In genomic region chr2:137888845-137889244, GRCh38 we compare ENCODE assay signal across 8 cellular contexts.
DNase-seq lines count a peak whose midpoint lies in the region; ATAC-seq and TF ChIP-seq lines count a peak whose summit lies in the region.

No MANE protein-coding gene starts in this region.

- H3K27me3 Mint-ChIP-seq in GM23338 (ENCODE audit: insufficient read depth, low read depth, poor library complexity) = no peaks in the 10 kb centered on the region

- DNase-seq in AG08396 (ENCODE audit: low spot score) (peak; percentile 7), GM23338 (ENCODE audit: low spot score) (peak; percentile 75), NT2/D1 (ENCODE audit: low read depth, low spot score) (peak; percentile 38), glomerular visceral epithelial cell (ENCODE audit: extremely low spot score) (peak; percentile 35), transverse colon (peak; percentile 29), posterior vena cava (ENCODE audit: low spot score) (no peak)
- DNase-seq in stimulated activated CD4-positive, alpha-beta T cell treated with anti-CD3 and anti-CD28 coated beads, Interleukin-12 subunit alpha, Interleukin-12 subunit beta, amount 100 ng/mL, for 4 hours = no peak

- no peaks in the 10 kb centered on the region for H3K27me3 ChIP-seq in GM23338 (ENCODE audit: insufficient read depth)
- H3K27me3 ChIP-seq in NT2/D1 (ENCODE audit: insufficient read depth, insufficient read length) = no peaks in the 10 kb centered on the region
- no peaks in the 10 kb centered on the region for H3K27me3 ChIP-seq in transverse colon

- intact Hi-C loops in transverse colon (cut with DNase I; ENCODE audit: low total_unique reads) = no loop called here
- intact Hi-C loops in posterior vena cava (cut with DNase I) = no loop called here

- ATAC-seq in GM23338 = peak; percentile 64
- no peak for ATAC-seq in GM18511 (IDR thresholded peaks at IDR 0.05; ENCODE audit: unreplicated experiment)

- peak overlapping the region; percentile 83 for H2AFZ ChIP-seq in GM23338

- H3K4me3 ChIP-seq in GM23338 (no peak overlapping the region), NT2/D1 (ENCODE audit: insufficient read length, low read depth) (no peak overlapping the region), transverse colon (no peak overlapping the region)

- no peak overlapping the region for H3K27ac Mint-ChIP-seq in GM23338

- TF ChIP-seq POLR2A in transverse colon (IDR thresholded peaks at IDR 0.05) = no peak

- H3K79me2 ChIP-seq in GM23338 (replicated peaks; ENCODE audit: insufficient read depth) = no peaks in the 10 kb centered on the region

- 0 out of 2 replicates have a peak overlapping the region, but pooled peaks have one; percentile 11 for H3K4me2 ChIP-seq in GM23338

- H3K36me3 ChIP-seq in GM23338 (ENCODE audit: insufficient read depth) (no peaks in the 10 kb centered on the region), NT2/D1 (ENCODE audit: insufficient read depth, insufficient read length, low read length) (no peaks in the 10 kb centered on the region), transverse colon (no peaks in the 10 kb centered on the region)

- H3K9me3 Mint-ChIP-seq in GM23338 = no peaks in the 10 kb centered on the region

- no peak overlapping the region for H3K9ac ChIP-seq in NT2/D1 (ENCODE audit: insufficient read length, low read depth)

- peak; percentile 70 to 83 for TF ChIP-seq CTCF in GM23338 (conservative IDR thresholded peaks at IDR 0.05; ENCODE audit: low read depth in 2 of 2)
- peak in 2 of 5 experiments; percentile 36 to 45 for TF ChIP-seq CTCF in transverse colon (IDR thresholded peaks at IDR 0.05)

- WGBS in transverse colon (ENCODE audit: low coverage in 1 of 2), 2 donors = 16 to 27% methylated on average over 5 to 8 of the region's 8 CpGs

- no peaks in the 10 kb centered on the region for H4K20me1 ChIP-seq in GM23338 (replicated peaks; ENCODE audit: insufficient read depth)

- no peak overlapping the region for H3K4me3 Mint-ChIP-seq in GM23338

- peaks cover 10% of the 10 kb centered on the region; the same call in 1 of the 2 replicates for H3K4me1 ChIP-seq in GM23338 (ENCODE audit: insufficient read depth)
- H3K4me1 ChIP-seq in NT2/D1 (ENCODE audit: insufficient read depth, insufficient read length) = no peaks in the 10 kb centered on the region
- no peaks in the 10 kb centered on the region for H3K4me1 ChIP-seq in transverse colon

- peaks cover 18% of the 10 kb centered on the region for H3K4me1 Mint-ChIP-seq in GM23338

- H3F3A ChIP-seq in GM23338 (replicated peaks; ENCODE audit: low read depth) = no peaks in the 10 kb centered on the region

- in situ Hi-C loops in transverse colon (cut with MboI; ENCODE audit: low pct_ligation_motif_present in 1 of 4, low pct_unique_long_range_greater_than_20kb in 1 of 4, low sequenced_read_pairs in 3 of 4) = loop anchor here in 1 of 4 donors (25.0 kb wide), 1 partner anchor 898 kb away; the partner anchor contains the start of gene NXPH2

- no peak for TF ChIP-seq EP300 in transverse colon (IDR thresholded peaks at IDR 0.05; ENCODE audit: low read depth)

- H3K9me3 ChIP-seq in NT2/D1 (ENCODE audit: insufficient read depth, low read length) = no peaks in the 10 kb centered on the region; the same call in 1 of the 2 replicates
- no peaks in the 10 kb centered on the region for H3K9me3 ChIP-seq in transverse colon

- H3K36me3 Mint-ChIP-seq in GM23338 (ENCODE audit: low read depth) = no peaks in the 10 kb centered on the region

- H3K9me2 ChIP-seq in GM23338 (ENCODE audit: insufficient read depth) = no peaks in the 10 kb centered on the region

- H3K27ac ChIP-seq in GM23338 (ENCODE audit: low read depth) = no peak overlapping the region
- H3K27ac ChIP-seq in transverse colon = no peak overlapping the region

TF ChIP-seq in GM23338, 12 proteins besides CTCF, POLR2A, EP300 and RAD21 (continues in another document):
- TF ChIP-seq CREB1 (CRISPR knock-in tag; IDR thresholded peaks at IDR 0.05; ENCODE audit: low read depth) (no peak), EZH2 (IDR thresholded peaks at IDR 0.05; ENCODE audit: low read depth, unreplicated experiment) (no peak), STAT1 (IDR thresholded peaks at IDR 0.05; ENCODE audit: unreplicated experiment) (no peak), ZNF462 (CRISPR knock-in tag; IDR thresholded peaks at IDR 0.05) (no peak), ETS1 (IDR thresholded peaks at IDR 0.05) (no peak), POLR2AphosphoS5 (IDR thresholded peaks at IDR 0.05; ENCODE audit: low read depth) (no peak), ZNF331 (CRISPR knock-in tag; IDR thresholded peaks at IDR 0.05; ENCODE audit: low read depth) (no peak), ZNF114 (CRISPR knock-in tag; IDR thresholded peaks at IDR 0.05) (no peak)

Comparison
In these comparisons a context has a peak if more than half of its experiments do, and no peak if none do; other contexts are left out.
1. DNase-seq: peak in AG08396 (single experiment), GM23338 (single experiment), NT2/D1 (single experiment), glomerular visceral epithelial cell (single experiment) and transverse colon (single experiment); none in posterior vena cava (single experiment) and stimulated activated CD4-positive, alpha-beta T cell treated with anti-CD3 and anti-CD28 coated beads, Interleukin-12 subunit alpha, Interleukin-12 subunit beta, amount 100 ng/mL, for 4 hours (single experiment).